In genomic region chr1:231626535-231626950, GRCh38 we compare ENCODE assay signal across 8 cellular contexts. TPM values are rescaled to one million over a fixed set of nuclear protein-coding genes. Genes with fewer than 3 reads are reported as not detected.
A peak's percentile ranks its signal among the peaks of the same experiment; 100 is the strongest.
DNase-seq lines count a peak whose midpoint lies in the region; ATAC-seq and TF ChIP-seq lines count a peak whose summit lies in the region.

Gene DISC1 (plus strand): TSS chr1:231626790. CDS start chr1:231626868, 78 bp downstream.

- H3K4me3 Mint-ChIP-seq in activated T-cell treated with anti-CD3 and anti-CD28 coated beads, Interleukin-2, amount 50 U/mL, for 24 hours, result peak within 1 kb of the TSS; percentile 84

- no peaks in the 10 kb centered on the region for H3K9me3 ChIP-seq in NT2/D1 (ENCODE audit: insufficient read depth, low read length)
- H3K9me3 ChIP-seq in mononuclear cell (ENCODE audit: low read depth, low read length), result no peaks in the 10 kb centered on the region

- H3K27me3 ChIP-seq in NT2/D1 (ENCODE audit: insufficient read depth, insufficient read length), result peaks cover 29% of the 10 kb centered on the region
- no peaks in the 10 kb centered on the region for H3K27me3 ChIP-seq in mononuclear cell (ENCODE audit: insufficient read depth, low read length)

- H3K9ac ChIP-seq in NT2/D1 (ENCODE audit: insufficient read length, low read depth), result peak within 1 kb of the TSS; percentile 88

- H3K27me3 Mint-ChIP-seq in activated T-cell treated with anti-CD3 and anti-CD28 coated beads, Interleukin-2, amount 50 U/mL, for 24 hours, result no peaks in the 10 kb centered on the region

- H3K4me1 ChIP-seq in NT2/D1 (ENCODE audit: insufficient read depth, insufficient read length) (peaks cover 5% of the 10 kb centered on the region), mononuclear cell (ENCODE audit: insufficient read depth, low read length) (peaks cover 36% of the 10 kb centered on the region)

- TF ChIP-seq CTCF in AG09319 (IDR thresholded peaks at IDR 0.05; ENCODE audit: low read depth, low read length), result no peak

- peaks cover 35% of the 10 kb centered on the region for H3K4me1 Mint-ChIP-seq in activated T-cell treated with anti-CD3 and anti-CD28 coated beads, Interleukin-2, amount 50 U/mL, for 24 hours (ENCODE audit: low read depth)

- H3K36me3 ChIP-seq in NT2/D1 (ENCODE audit: insufficient read depth, insufficient read length, low read length), result peaks cover 3% of the 10 kb centered on the region

- no peaks in the 10 kb centered on the region for H3K9me3 Mint-ChIP-seq in activated T-cell treated with anti-CD3 and anti-CD28 coated beads, Interleukin-2, amount 50 U/mL, for 24 hours

- peaks cover 2% of the 10 kb centered on the region for H3K36me3 Mint-ChIP-seq in activated T-cell treated with anti-CD3 and anti-CD28 coated beads, Interleukin-2, amount 50 U/mL, for 24 hours (ENCODE audit: low read depth)

- peak; percentile 46 for ATAC-seq in GM19372 (IDR thresholded peaks at IDR 0.05; ENCODE audit: low read depth, unreplicated experiment)

- H3K4me3 ChIP-seq in NT2/D1 (ENCODE audit: insufficient read length, low read depth) (peak within 1 kb of the TSS; percentile 93), mononuclear cell (ENCODE audit: low read length) (peak within 1 kb of the TSS; percentile 83)

- DNase-seq in AG09319 (ENCODE audit: extremely low read depth, low read depth) (peak; percentile 65), HS-5 (ENCODE audit: low read depth) (peak; percentile 57), NT2/D1 (ENCODE audit: low read depth, low spot score) (peak; percentile 79), erythroblast (lab: John Stamatoyannopoulos, UW) (peak; percentile 44 to 61)
- peak; percentile 71 for DNase-seq in activated T-cell treated with anti-CD3 and anti-CD28 coated beads, Interleukin-2, amount 50 U/mL, for 24 hours
- DNase-seq in stimulated activated CD8-positive, alpha-beta memory T cell treated with anti-CD3 and anti-CD28 coated beads, Interleukin-4, amount 100 ng/mL, for 48 hours, result peak; percentile 68

- TF ChIP-seq POLR2A in erythroblast (IDR thresholded peaks at IDR 0.05; ENCODE audit: low read length), result no peak

- peak within 1 kb of the TSS; percentile 88 for H3K27ac Mint-ChIP-seq in activated T-cell treated with anti-CD3 and anti-CD28 coated beads, Interleukin-2, amount 50 U/mL, for 24 hours

RNA-seq across cellular contexts. Expression of gene DISC1, which starts in this region (rescaled TPM):
- 17.2 TPM for total RNA-seq in mononuclear cell

Comparison
In these comparisons a context has a peak if more than half of its experiments do, and no peak if none do; other contexts are left out.
1. Peak in every context shown above with its lines: DNase-seq, ATAC-seq and H3K4me3 ChIP-seq.